1 cellular context compared by ENCODE assay signal in the genomic region with DNA sequence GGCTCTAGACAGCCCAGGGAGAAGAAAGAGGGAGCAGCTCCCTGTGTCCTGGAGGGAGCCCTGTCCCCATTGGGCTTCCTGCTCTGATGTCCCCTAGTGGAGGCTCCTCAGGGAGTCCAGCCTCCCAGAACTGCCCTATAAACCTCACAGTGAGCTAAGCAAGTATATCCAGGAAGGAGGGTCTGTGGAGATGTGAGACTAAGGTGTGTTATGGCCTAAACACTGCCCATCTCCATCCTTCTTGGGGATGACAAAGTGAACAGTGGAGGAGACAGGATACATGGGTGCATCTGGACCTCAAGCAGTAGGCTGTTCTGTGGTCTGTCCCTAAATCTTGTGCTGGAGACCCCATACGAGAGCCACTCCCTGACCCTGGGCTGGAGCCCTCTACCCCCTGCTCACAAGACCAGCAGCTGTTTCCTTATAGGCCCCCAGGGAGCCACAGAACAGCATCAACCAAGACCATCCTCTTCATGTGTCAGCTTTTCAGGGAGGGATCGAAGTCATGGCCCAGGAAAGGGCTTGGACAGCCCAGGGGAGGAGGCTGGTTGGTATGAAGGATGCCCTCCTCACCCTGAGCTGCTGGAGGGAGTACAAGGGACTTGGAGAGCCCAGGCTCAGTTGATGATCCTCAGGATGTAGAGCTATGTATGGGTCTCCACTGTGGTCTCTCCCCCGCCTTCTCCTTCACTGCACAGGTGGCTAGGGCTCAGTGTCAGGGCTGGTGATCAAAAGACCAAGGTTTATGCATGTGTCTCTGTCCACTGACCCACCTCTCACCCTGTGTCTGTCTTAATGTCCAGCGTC.
TF ChIP-seq lines count a peak whose summit lies in the region.

No MANE protein-coding gene starts in this region.

TF ChIP-seq in IMR-90, 13 proteins besides CTCF, POLR2A, EP300 and RAD21 (continued from another document):
- TF ChIP-seq, protein P1, sequence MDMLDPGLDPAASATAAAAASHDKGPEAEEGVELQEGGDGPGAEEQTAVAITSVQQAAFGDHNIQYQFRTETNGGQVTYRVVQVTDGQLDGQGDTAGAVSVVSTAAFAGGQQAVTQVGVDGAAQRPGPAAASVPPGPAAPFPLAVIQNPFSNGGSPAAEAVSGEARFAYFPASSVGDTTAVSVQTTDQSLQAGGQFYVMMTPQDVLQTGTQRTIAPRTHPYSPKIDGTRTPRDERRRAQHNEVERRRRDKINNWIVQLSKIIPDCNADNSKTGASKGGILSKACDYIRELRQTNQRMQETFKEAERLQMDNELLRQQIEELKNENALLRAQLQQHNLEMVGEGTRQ (IDR thresholded peaks at IDR 0.05; ENCODE audit: low read depth, low read length): no peak
- TF ChIP-seq, protein P2, sequence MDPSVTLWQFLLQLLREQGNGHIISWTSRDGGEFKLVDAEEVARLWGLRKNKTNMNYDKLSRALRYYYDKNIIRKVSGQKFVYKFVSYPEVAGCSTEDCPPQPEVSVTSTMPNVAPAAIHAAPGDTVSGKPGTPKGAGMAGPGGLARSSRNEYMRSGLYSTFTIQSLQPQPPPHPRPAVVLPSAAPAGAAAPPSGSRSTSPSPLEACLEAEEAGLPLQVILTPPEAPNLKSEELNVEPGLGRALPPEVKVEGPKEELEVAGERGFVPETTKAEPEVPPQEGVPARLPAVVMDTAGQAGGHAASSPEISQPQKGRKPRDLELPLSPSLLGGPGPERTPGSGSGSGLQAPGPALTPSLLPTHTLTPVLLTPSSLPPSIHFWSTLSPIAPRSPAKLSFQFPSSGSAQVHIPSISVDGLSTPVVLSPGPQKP (IDR thresholded peaks at IDR 0.05; ENCODE audit: borderline replicate concordance, low read depth, low read length): no peak
